8 cellular contexts compared by ENCODE assay signal in the genomic region with DNA sequence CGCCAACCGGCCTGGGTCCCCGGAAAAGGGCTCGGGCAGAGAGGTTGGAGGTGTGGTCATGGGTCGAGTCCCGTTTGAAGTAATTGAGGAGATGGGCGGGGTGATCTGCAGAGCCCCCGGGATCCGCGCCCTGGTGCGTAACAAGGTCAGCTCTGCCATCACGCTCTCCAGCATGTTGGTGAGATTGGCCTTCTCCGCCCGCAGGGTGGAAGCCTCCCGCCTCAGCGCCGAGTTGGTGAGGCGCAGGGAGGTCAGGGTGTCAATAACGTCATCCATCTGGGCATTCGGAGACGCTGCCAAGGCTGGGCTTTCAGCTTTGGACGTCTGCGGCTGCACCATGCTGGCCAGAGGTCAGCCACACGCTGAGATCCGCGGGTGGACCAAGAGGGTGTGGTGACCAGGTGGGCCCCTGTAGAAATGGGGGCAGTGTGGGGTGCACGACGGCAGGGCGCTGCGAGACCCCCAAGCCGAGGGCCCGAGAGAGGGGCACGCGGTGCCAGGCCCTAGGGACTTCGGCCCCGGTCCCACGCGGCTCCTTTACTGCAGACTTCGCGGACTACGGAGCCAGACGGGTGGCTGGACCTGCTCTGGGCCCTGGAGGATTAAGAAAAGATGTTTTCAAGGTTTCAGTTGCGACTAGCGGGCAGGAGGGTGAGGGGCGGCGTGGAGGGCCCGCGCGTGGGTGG. TPM values are rescaled to one million over a fixed set of nuclear protein-coding genes. Genes with fewer than 3 reads are reported as not detected.
DNase-seq lines count a peak whose midpoint lies in the region; ATAC-seq and TF ChIP-seq lines count a peak whose summit lies in the region.

No MANE protein-coding gene starts in this region.

- no peak for DNase-seq in MCF 10A (ENCODE audit: unreplicated experiment)
- no peak for DNase-seq in kidney epithelial cell (ENCODE audit: low read depth)
- DNase-seq in NCI-H510A treated with DMSO at 0.1 percent for 48 hours (lab: John Stamatoyannopoulos, UW): no peak

- no peak for ATAC-seq in GM21515 (IDR thresholded peaks at IDR 0.05; ENCODE audit: unreplicated experiment)
- ATAC-seq in GM19463 (IDR thresholded peaks at IDR 0.05; ENCODE audit: unreplicated experiment): no peak

- H3K27me3 ChIP-seq in BLaER1: no peaks in the 10 kb centered on the region
- no peaks in the 10 kb centered on the region for H3K27me3 ChIP-seq in HUES64 (ENCODE audit: insufficient read depth, low read length)
- no peaks in the 10 kb centered on the region for H3K27me3 ChIP-seq in kidney epithelial cell (ENCODE audit: control insufficient read depth, insufficient read depth, low read length)
- H3K27me3 ChIP-seq in stomach smooth muscle (ENCODE audit: control insufficient read depth in 1 of 2, insufficient read depth in 2 of 2, low read length in 2 of 2): no peaks in the 10 kb centered on the region

- H3K9me3 ChIP-seq in BLaER1 (peaks cover 27% of the 10 kb centered on the region), HUES64 (ENCODE audit: insufficient read depth, low read depth, low read length) (peaks cover 13% of the 10 kb centered on the region), stomach smooth muscle (ENCODE audit: control insufficient read depth in 2 of 2, low read length in 2 of 2) (no peaks in the 10 kb centered on the region)

- peaks cover 39% of the 10 kb centered on the region for H3K36me3 ChIP-seq in BLaER1
- H3K36me3 ChIP-seq in HUES64 (ENCODE audit: insufficient read depth, low read length): peaks cover 26% of the 10 kb centered on the region
- H3K36me3 ChIP-seq in kidney epithelial cell (ENCODE audit: control insufficient read depth, insufficient read depth, low read length): peaks cover 5% of the 10 kb centered on the region
- peaks cover 4 to 7% of the 10 kb centered on the region in 2 donors for H3K36me3 ChIP-seq in stomach smooth muscle (ENCODE audit: control insufficient read depth in 2 of 2, insufficient read depth in 2 of 2, low read length in 2 of 2)

- peak overlapping the region; percentile 94 for H3K4me2 ChIP-seq in BLaER1

- peak overlapping the region; percentile 98 for H3K27ac ChIP-seq in BLaER1
- peak overlapping the region; percentile 37 for H3K27ac ChIP-seq in HUES64 (ENCODE audit: low read depth, low read length)
- H3K27ac ChIP-seq in stomach smooth muscle (ENCODE audit: low read length): peak overlapping the region; percentile 41

- H3K4me3 ChIP-seq in BLaER1 (peak overlapping the region; percentile 94), HUES64 (ENCODE audit: low read length) (peak overlapping the region; percentile 73), kidney epithelial cell (ENCODE audit: low read depth, low read length) (peak overlapping the region; percentile 70), stomach smooth muscle (ENCODE audit: low read length in 2 of 2) (peak overlapping the region; percentile 53 to 86)

- TF ChIP-seq CTCF in MCF 10A (IDR thresholded peaks at IDR 0.05; ENCODE audit: unreplicated experiment): no peak
- no peak for TF ChIP-seq CTCF in kidney epithelial cell (IDR thresholded peaks at IDR 0.05; ENCODE audit: insufficient read depth, low read length, poor library complexity, severe bottlenecking)

- POLR2A ChIA-PET in MCF 10A (lab: Yijun Ruan, JAX): no interaction called here

- CTCF ChIA-PET in MCF 10A (lab: Yijun Ruan, JAX): interaction anchor here (0.6 to 0.8 kb wide), 2 partner anchors 129 to 228 kb away, joined by 3 read pairs; no protein-coding TSS in a partner anchor

- peak overlapping the region; percentile 69 for H3K27ac Mint-ChIP-seq in MCF 10A (ENCODE audit: low read depth, unreplicated experiment)

- H4K20me1 ChIP-seq in BLaER1: peaks cover 38% of the 10 kb centered on the region

- no peaks in the 10 kb centered on the region for H3K27me3 Mint-ChIP-seq in MCF 10A (ENCODE audit: insufficient read depth, unreplicated experiment)

- H3K4me1 ChIP-seq in BLaER1: peaks cover 42% of the 10 kb centered on the region
- peaks cover 2% of the 10 kb centered on the region; the same call in 1 of the 2 replicates for H3K4me1 ChIP-seq in HUES64 (ENCODE audit: insufficient read depth, low read length)
- peaks cover 29% of the 10 kb centered on the region for H3K4me1 ChIP-seq in stomach smooth muscle (ENCODE audit: control insufficient read depth, insufficient read depth, low read length)

- intact Hi-C loops in MCF 10A (cut with micrococcal nuclease): loop anchor here (10.0 kb wide), 1 partner anchor 57 kb away; no protein-coding TSS in a partner anchor

- peaks cover 5% of the 10 kb centered on the region for H3K36me3 Mint-ChIP-seq in MCF 10A (ENCODE audit: insufficient read depth, unreplicated experiment)

- BruUV-seq in MCF 10A (replicated peaks; lab: Mats Ljungman, UMichigan): no TSS peak

- H3K4me1 Mint-ChIP-seq in MCF 10A (ENCODE audit: insufficient read depth, unreplicated experiment): peaks cover 6% of the 10 kb centered on the region

- peak overlapping the region; percentile 76 for H3K4me3 Mint-ChIP-seq in MCF 10A (ENCODE audit: unreplicated experiment)

- WGBS in HUES64: 49% methylated on average over 49 of the region's 49 CpGs

- H3K9me3 Mint-ChIP-seq in MCF 10A (ENCODE audit: unreplicated experiment): peaks cover 9% of the 10 kb centered on the region

- H3K9ac ChIP-seq in BLaER1 (peak overlapping the region; percentile 97), HUES64 (ENCODE audit: low read depth, low read length) (peak overlapping the region; percentile 85), stomach smooth muscle (ENCODE audit: low read length in 2 of 2) (peak overlapping the region; percentile 71 to 75)

RNA-seq across cellular contexts. Expression of gene RTL6, which starts 0.7 kb away (rescaled TPM):
- polyA plus RNA-seq in HUES64 (2013, experiment 1 of 2): 18.5 TPM
- 19.1 TPM for polyA plus RNA-seq in HUES64 (2013, experiment 2 of 2)
- total RNA-seq in MCF 10A (2022) (18.8 and 25.0 TPM in 2 replicates), kidney epithelial cell (41.7 and 49.8 TPM in 2 replicates)

Comparison
In these comparisons a context has a peak if more than half of its experiments do, and no peak if none do; other contexts are left out.
1. H3K27ac ChIP-seq: peak in every context shown above with its lines; median percentile 98 in BLaER1; 41 in stomach smooth muscle; 37 in HUES64.